ENCODE assay signal across 9 cellular contexts in genomic region chr2:212227755-212228154, GRCh38.
A peak's percentile ranks its signal among the peaks of the same experiment; 100 is the strongest.
DNase-seq lines count a peak whose midpoint lies in the region; ATAC-seq and TF ChIP-seq lines count a peak whose summit lies in the region.
"Had no signal": no experiment of that assay in that cellular context is flagged by ENCODE, and none has a peak within 500 bp of the region (broad histone marks: within the 10 kb centered on the region; RNA-seq: fewer than 3 reads in every experiment).

No MANE protein-coding gene starts in this region.

- no peak overlapping the region for H3K27ac ChIP-seq in gastroesophageal sphincter
- H3K27ac ChIP-seq: tibial nerve had no signal

- ATAC-seq in HG02973 (IDR thresholded peaks at IDR 0.05; ENCODE audit: unreplicated experiment) (no peak), HG02678 (IDR thresholded peaks at IDR 0.05; ENCODE audit: unreplicated experiment) (no peak), gastroesophageal sphincter (no peak), HG03159 (IDR thresholded peaks at IDR 0.05; ENCODE audit: unreplicated experiment) (no peak)

- H3K4me1 ChIP-seq in gastroesophageal sphincter: no peaks in the 10 kb centered on the region

- TF ChIP-seq CTCF in gastroesophageal sphincter (IDR thresholded peaks at IDR 0.05): no peak

- H3K27me3 ChIP-seq in gastroesophageal sphincter: no peaks in the 10 kb centered on the region
- H3K27me3 ChIP-seq: tibial nerve had no signal

- H3K9me3 ChIP-seq in gastroesophageal sphincter: no peaks in the 10 kb centered on the region
- H3K9me3 ChIP-seq: tibial nerve had no signal

- no peak for TF ChIP-seq POLR2A in gastroesophageal sphincter (IDR thresholded peaks at IDR 0.05)

- DNase-seq in DMS53 (lab: John Stamatoyannopoulos, UW) (peak; percentile 86), NCI-H146 treated with DMSO at 0.1 percent for 48 hours (lab: John Stamatoyannopoulos, UW; ENCODE audit: unreplicated experiment) (peak; percentile 45), amniotic stem cell (lab: John Stamatoyannopoulos, UW) (peak; percentile 74), lung microvascular endothelial cell (ENCODE audit: low read depth in 2 of 2) (peak; percentile 29 to 88)

- H3K4me3 ChIP-seq in gastroesophageal sphincter: no peak overlapping the region
- H3K4me3 ChIP-seq: tibial nerve had no signal

- WGBS in gastroesophageal sphincter (ENCODE audit: low coverage in 1 of 2), 2 donors: 26 to 37% methylated on average over 4 of the region's 4 CpGs

- no peaks in the 10 kb centered on the region for H3K36me3 ChIP-seq in gastroesophageal sphincter
- H3K36me3 ChIP-seq: tibial nerve had no signal

- TF ChIP-seq EP300 in gastroesophageal sphincter (IDR thresholded peaks at IDR 0.05): no peak
